ENCODE assay signal across 8 cellular contexts in genomic region chr5:108727154-108727638, GRCh38. TPM values are rescaled to one million over a fixed set of nuclear protein-coding genes. Genes with fewer than 3 reads are reported as not detected.
DNase-seq lines count a peak whose midpoint lies in the region; ATAC-seq and TF ChIP-seq lines count a peak whose summit lies in the region.

No MANE protein-coding gene starts in this region.

- DNase-seq in AG10803 (ENCODE audit: low read depth) (peak; percentile 54), GM10266 (ENCODE audit: extremely low spot score) (peak; percentile 25), T-helper 17 cell (no peak), fibroblast of gingiva (ENCODE audit: low read depth) (peak; percentile 44), NCI-H748 treated with DMSO at 0.1 percent for 48 hours (lab: John Stamatoyannopoulos, UW) (no peak), NCI-H226 (no peak)

- H3K4me3 Mint-ChIP-seq in T-helper 17 cell = peak overlapping the region; percentile 92
- peak overlapping the region; percentile 81 to 95 (median 93) for H3K4me3 Mint-ChIP-seq in nephron

- H3K27ac Mint-ChIP-seq in T-helper 17 cell (peak overlapping the region; percentile 81), nephron (peak overlapping the region; percentile 97 to 99 (median 97))

- TF ChIP-seq CTCF in AG10803 (conservative IDR thresholded peaks at IDR 0.05; ENCODE audit: low read length) (no peak), GM10266 (IDR thresholded peaks at IDR 0.05; ENCODE audit: control insufficient read depth, insufficient read depth, low read depth, missing control alignments) (no peak), nephron (IDR thresholded peaks at IDR 0.05; ENCODE audit: unreplicated experiment in 3 of 3) (no peak)

- H3K36me3 Mint-ChIP-seq in T-helper 17 cell (ENCODE audit: low read depth) = peaks cover 2% of the 10 kb centered on the region
- no peaks in the 10 kb centered on the region for H3K36me3 Mint-ChIP-seq in nephron (ENCODE audit: low read depth)

- H3K9me3 Mint-ChIP-seq in nephron = no peaks in the 10 kb centered on the region

- H3K4me3 ChIP-seq in AG10803 (ENCODE audit: low read length) = peak overlapping the region; percentile 86

- H3K9me3 ChIP-seq in T-helper 17 cell (ENCODE audit: control insufficient read depth, low read length, poor library complexity, severe bottlenecking) = no peaks in the 10 kb centered on the region

- ATAC-seq in T-helper 17 cell (no peak), HG03457 (IDR thresholded peaks at IDR 0.05; ENCODE audit: unreplicated experiment) (no peak)

- H3K4me1 Mint-ChIP-seq in T-helper 17 cell (peaks cover 22% of the 10 kb centered on the region), nephron (peaks cover 26% of the 10 kb centered on the region)

- H3K27me3 Mint-ChIP-seq in T-helper 17 cell = peaks cover 24% of the 10 kb centered on the region
- no peaks in the 10 kb centered on the region for H3K27me3 Mint-ChIP-seq in nephron (ENCODE audit: low read depth)

RNA-seq across cellular contexts. Expression of gene FER, which starts 20.5 kb away (rescaled TPM):
- total RNA-seq in T-helper 17 cell = 10 to 100 TPM in 1 of 2 donors, 1 to 10 TPM in 1; 9.8 to 15.1 TPM

Comparison
In these comparisons a context has a peak if more than half of its experiments do, and no peak if none do; other contexts are left out.
1. DNase-seq: peak in AG10803 (single experiment), GM10266 (single experiment) and fibroblast of gingiva (single experiment); none in T-helper 17 cell (0 of 3), NCI-H748 treated with DMSO at 0.1 percent for 48 hours (single experiment) and NCI-H226 (single experiment).